8 cellular contexts compared by ENCODE assay signal in the genomic region with DNA sequence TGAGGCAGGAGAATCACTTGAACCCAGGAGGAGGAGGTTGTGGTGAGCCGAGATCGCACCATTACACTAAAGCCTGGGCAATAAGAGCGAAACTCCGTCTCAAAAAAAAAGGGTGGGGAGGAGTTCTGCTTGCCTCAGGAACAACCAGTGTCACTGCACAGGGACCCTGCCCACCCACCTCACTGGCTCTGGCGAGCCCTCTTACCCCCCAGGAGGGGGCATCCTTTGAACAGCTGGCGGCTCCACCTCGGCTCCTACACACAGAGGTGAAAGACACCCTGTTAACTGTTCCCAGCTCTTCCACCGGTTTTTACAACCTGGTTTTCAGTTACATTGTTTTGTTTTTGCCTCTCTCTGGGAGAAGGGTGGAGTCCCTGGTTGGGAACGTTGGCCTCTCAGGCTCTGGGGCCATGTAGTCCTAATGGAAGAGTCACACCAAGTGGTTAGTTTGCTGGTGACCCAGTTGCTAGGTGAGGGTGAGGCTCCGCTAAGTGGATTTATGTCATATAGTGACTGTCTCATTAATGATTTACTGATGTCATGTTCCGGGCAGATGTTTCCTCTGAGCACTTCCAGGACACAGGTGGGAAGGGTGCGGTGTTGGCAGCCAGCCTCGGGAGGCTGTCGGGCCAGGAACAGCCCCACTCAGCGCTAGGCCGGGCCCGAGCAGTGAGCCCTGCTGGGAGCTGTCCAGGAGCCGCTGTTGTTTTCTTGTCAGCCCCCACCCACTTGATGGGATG.
DNase-seq lines count a peak whose midpoint lies in the region; ATAC-seq, FAIRE-seq and TF ChIP-seq lines count a peak whose summit lies in the region.
"Not testable (repeated sequence)": the region's sequence is repeated elsewhere in the genome, so short reads cannot be mapped to it uniquely, and the experiment has no call there.

No MANE protein-coding gene starts in this region.

- not testable (repeated sequence) for FAIRE-seq in kidney (lab: Jason Lieb, UNC); pancreas (lab: Jason Lieb, UNC)

- DNase-seq in Caki2 (ENCODE audit: low read depth) (peak; percentile 50), SK-N-SH (peak; percentile 1), chondrocyte (ENCODE audit: low spot score) (peak; percentile 98), cardiac septum (ENCODE audit: low spot score) (peak; percentile 76), kidney (peak; percentile 84), mesenteric fat pad (ENCODE audit: low spot score) (peak; percentile 92), pancreas (peak in 1 of 6 donors; percentile 87), upper lobe of left lung (peak in 1 of 2 donors; percentile 89)

- H3F3A ChIP-seq in SK-N-SH (replicated peaks; ENCODE audit: insufficient read depth): not testable (repeated sequence)

- not testable (repeated sequence) for H3K27me3 Mint-ChIP-seq in chondrocyte (ENCODE audit: low read depth)

- H3K9me3 ChIP-seq in SK-N-SH; kidney (ENCODE audit: control insufficient read depth in 1 of 2, low read length in 2 of 2); pancreas: not testable (repeated sequence)
- H3K9me3 ChIP-seq in upper lobe of left lung: peaks cover 0 to 54% (median 27%) of the 10 kb centered on the region in 4 donors

- CTCF ChIA-PET in SK-N-SH (lab: Yijun Ruan, JAX): not testable (repeated sequence)

- intact Hi-C loops in cardiac septum (cut with DNase I); kidney (cut with DNase I); pancreas (cut with DNase I): not testable (repeated sequence)

- H3K27me3 ChIP-seq in SK-N-SH (ENCODE audit: insufficient read depth); pancreas; upper lobe of left lung: not testable (repeated sequence)

- H3K9me3 Mint-ChIP-seq in chondrocyte (ENCODE audit: low read depth): not testable (repeated sequence)

- TF ChIP-seq CTCF in SK-N-SH (IDR thresholded peaks at IDR 0.05); chondrocyte (IDR thresholded peaks at IDR 0.05); kidney (IDR thresholded peaks at IDR 0.05; ENCODE audit: borderline replicate concordance, extremely low read depth, insufficient read depth); pancreas (IDR thresholded peaks at IDR 0.05); upper lobe of left lung (IDR thresholded peaks at IDR 0.05): not testable (repeated sequence)

- POLR2A ChIA-PET in SK-N-SH (lab: Yijun Ruan, JAX): not testable (repeated sequence)

- not testable (repeated sequence) for H3K4me2 ChIP-seq in SK-N-SH

- H3K79me2 ChIP-seq in SK-N-SH (ENCODE audit: insufficient read depth): not testable (repeated sequence)

- H2AFZ ChIP-seq in SK-N-SH (ENCODE audit: low read depth): not testable (repeated sequence)

- not testable (repeated sequence) for H3K27ac ChIP-seq in SK-N-SH (ENCODE audit: low read depth in 2 of 2, low read length in 1 of 2); kidney (ENCODE audit: low read depth in 2 of 2, low read length in 2 of 2); pancreas; upper lobe of left lung

- H3K9me2 ChIP-seq in SK-N-SH: not testable (repeated sequence)

- TF ChIP-seq POLR2A in upper lobe of left lung (IDR thresholded peaks at IDR 0.05): not testable (repeated sequence)

- WGBS in SK-N-SH (ENCODE audit: low lambda C conversion rate): 12% methylated on average over 18 of the region's 18 CpGs
- 59 to 68% methylated on average over 18 of the region's 18 CpGs for WGBS in pancreas, 2 donors
- WGBS in upper lobe of left lung, 2 donors: 77 to 79% methylated on average over 18 of the region's 18 CpGs

- ATAC-seq in pancreas: peak; percentile 5 to 34 (median 20)
- ATAC-seq in upper lobe of left lung (ENCODE audit: low FRiP score in 2 of 2): peak; percentile 18 to 28

- H3K36me3 Mint-ChIP-seq in chondrocyte (ENCODE audit: low read depth): not testable (repeated sequence)

- in situ Hi-C loops in Caki2 (cut with HindIII; ENCODE audit: low pct_unique_long_range_greater_than_20kb, low sequenced_read_pairs): not testable (repeated sequence)

- not testable (repeated sequence) for TF ChIP-seq RAD21 in SK-N-SH (IDR thresholded peaks at IDR 0.05; ENCODE audit: low read length)

- not testable (repeated sequence) for H3K4me3 Mint-ChIP-seq in chondrocyte (ENCODE audit: unreplicated experiment)

- not testable (repeated sequence) for H3K4me3 ChIP-seq in SK-N-SH (ENCODE audit: low read depth in 2 of 2, low read length in 1 of 2); kidney (ENCODE audit: low read length in 2 of 2); pancreas; upper lobe of left lung

- H3K36me3 ChIP-seq in SK-N-SH (replicated peaks in 1 of 2; ENCODE audit: control insufficient read depth in 1 of 2, insufficient read depth in 2 of 2, low read length in 1 of 2); kidney (ENCODE audit: control insufficient read depth in 1 of 2, insufficient read depth in 2 of 2, low read length in 2 of 2); pancreas; upper lobe of left lung: not testable (repeated sequence)

- H3K4me1 ChIP-seq in SK-N-SH (ENCODE audit: control insufficient read depth in 1 of 2, insufficient read depth in 2 of 2, low read depth in 1 of 2, low read length in 1 of 2); kidney (ENCODE audit: control insufficient read depth in 1 of 2, insufficient read depth in 1 of 2, low read depth in 1 of 2, low read length in 2 of 2); pancreas; upper lobe of left lung: not testable (repeated sequence)

- H3K9ac ChIP-seq in SK-N-SH; kidney (ENCODE audit: low read length in 2 of 2): not testable (repeated sequence)

- H3K4me1 Mint-ChIP-seq in chondrocyte (ENCODE audit: low read depth): not testable (repeated sequence)

- not testable (repeated sequence) for TF ChIP-seq EP300 in SK-N-SH (IDR thresholded peaks at IDR 0.05; ENCODE audit: borderline replicate concordance in 1 of 2, low read depth in 1 of 2, low read length in 1 of 2); upper lobe of left lung (IDR thresholded peaks at IDR 0.05)

- not testable (repeated sequence) for H3K27ac Mint-ChIP-seq in chondrocyte (ENCODE audit: unreplicated experiment)

- not testable (repeated sequence) for H4K20me1 ChIP-seq in SK-N-SH (ENCODE audit: insufficient read depth)
